8 cellular contexts compared by ENCODE assay signal in the genomic region with DNA sequence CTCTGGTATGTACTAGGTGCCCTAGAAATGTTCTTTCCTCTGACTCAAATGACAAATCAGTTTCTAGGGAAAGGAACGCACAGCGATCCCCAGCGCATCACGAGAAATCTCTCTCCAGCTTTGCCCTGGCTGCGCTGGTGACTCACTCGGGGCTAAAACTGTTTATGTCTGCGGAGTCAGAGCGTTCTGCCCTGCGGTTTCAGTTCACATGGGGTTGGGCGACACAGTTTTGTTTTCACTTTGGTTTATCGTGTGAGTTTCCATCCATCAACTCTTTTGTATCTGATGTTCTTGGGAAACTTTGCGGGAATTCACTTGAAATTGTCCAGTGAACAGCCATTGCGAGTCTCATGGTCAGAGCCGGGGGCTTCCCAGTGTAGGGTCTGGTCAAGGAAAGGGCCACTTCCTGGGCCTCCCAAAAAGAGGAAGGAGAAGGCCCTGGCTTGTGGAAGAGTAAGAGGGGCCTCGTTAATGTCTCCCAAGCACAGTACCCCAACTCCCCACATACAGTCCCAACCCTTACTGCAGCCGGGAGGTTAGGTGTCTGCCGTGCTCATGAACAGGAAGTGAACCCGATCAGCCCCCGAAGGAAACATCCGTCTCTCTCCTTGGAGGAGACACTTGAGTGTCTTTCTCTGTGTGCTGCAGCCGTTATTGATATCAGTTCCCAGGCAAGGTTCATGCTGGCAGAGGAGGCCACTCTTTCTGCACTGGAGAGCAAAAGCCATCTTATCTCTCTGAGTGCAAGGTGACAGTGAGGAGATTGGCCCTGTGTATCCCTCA.
DNase-seq lines count a peak whose midpoint lies in the region; ATAC-seq and TF ChIP-seq lines count a peak whose summit lies in the region.

No MANE protein-coding gene starts in this region.

- peaks cover 20% of the 10 kb centered on the region for H3K4me1 ChIP-seq in CD8-positive, alpha-beta T cell (ENCODE audit: insufficient read depth, low read length)

- H3K9me3 Mint-ChIP-seq in CD8-positive, alpha-beta T cell, result peaks cover 3% of the 10 kb centered on the region
- peaks cover 0 to 12% (median 0%) of the 10 kb centered on the region in 3 donors for H3K9me3 Mint-ChIP-seq in IgD-negative memory B cell

- no peaks in the 10 kb centered on the region for H3K9me3 ChIP-seq in CD8-positive, alpha-beta T cell (ENCODE audit: low read length)

- H3K36me3 Mint-ChIP-seq in CD8-positive, alpha-beta T cell, result no peaks in the 10 kb centered on the region
- H3K36me3 Mint-ChIP-seq in IgD-negative memory B cell, result peaks cover 2% of the 10 kb centered on the region

- peak overlapping the region; percentile 66 for H3K27ac ChIP-seq in CD8-positive, alpha-beta T cell (ENCODE audit: low read depth, low read length)

- no peaks in the 10 kb centered on the region for H3K27me3 Mint-ChIP-seq in CD8-positive, alpha-beta T cell (ENCODE audit: low read depth)
- peaks cover 6% of the 10 kb centered on the region for H3K27me3 Mint-ChIP-seq in IgD-negative memory B cell

- peak overlapping the region; percentile 6 for H3K4me3 ChIP-seq in CD8-positive, alpha-beta T cell (ENCODE audit: low read depth, low read length)

- H3K4me1 Mint-ChIP-seq in CD8-positive, alpha-beta T cell (ENCODE audit: low read depth), result peaks cover 32% of the 10 kb centered on the region
- peaks cover 22 to 27% (median 24%) of the 10 kb centered on the region in 3 donors for H3K4me1 Mint-ChIP-seq in IgD-negative memory B cell

- no peaks in the 10 kb centered on the region for H3K36me3 ChIP-seq in CD8-positive, alpha-beta T cell (ENCODE audit: insufficient read depth, low read length)

- CTCF ChIA-PET in CD8-positive, alpha-beta T cell (lab: Charles Lee), result no interaction called here

- H3K27me3 ChIP-seq in CD8-positive, alpha-beta T cell (ENCODE audit: insufficient read depth, low read length), result no peaks in the 10 kb centered on the region

- H3K4me3 Mint-ChIP-seq in CD8-positive, alpha-beta T cell, result peak overlapping the region; percentile 78
- H3K4me3 Mint-ChIP-seq in IgD-negative memory B cell, result peak overlapping the region; percentile 66 to 91 (median 84)

- intact Hi-C loops in CD8-positive, alpha-beta T cell (cut with DNase I, micrococcal nuclease), result loop anchor here (2.0 to 10.0 kb wide), 4 partner anchors 35 to 1550 kb away; a partner anchor contains a TSS

- ATAC-seq in CD8-positive, alpha-beta T cell, result peak; percentile 93
- ATAC-seq in GM21447 (IDR thresholded peaks at IDR 0.05; ENCODE audit: unreplicated experiment), result peak; percentile 97

- POLR2A ChIA-PET in CD8-positive, alpha-beta T cell (lab: Charles Lee), result interaction anchor here (1.0 to 1.4 kb wide), 2 partner anchors 20 to 26 kb away, joined by 3 to 4 read pairs; no protein-coding TSS in a partner anchor

- no peak for TF ChIP-seq CTCF in CD8-positive, alpha-beta T cell (IDR thresholded peaks at IDR 0.05)

- DNase-seq in CD8-positive, alpha-beta T cell, result peak; percentile 47 to 81 (median 64)
- peak; percentile 41 to 66 for DNase-seq in activated CD8-positive, alpha-beta memory T cell treated with anti-CD3 and anti-CD28 coated beads for 4 hours (ENCODE audit: low read depth in 2 of 2)
- DNase-seq in kidney glomerular epithelial cell (lab: John Stamatoyannopoulos, UW) (peak; percentile 12), amniotic stem cell (lab: John Stamatoyannopoulos, UW) (no peak), NCI-H1417 treated with DMSO at 0.1 percent for 48 hours (lab: John Stamatoyannopoulos, UW) (no peak)
- DNase-seq in stimulated activated CD8-positive, alpha-beta memory T cell treated with anti-CD3 and anti-CD28 coated beads, Interleukin-4, amount 100 ng/mL, for 48 hours, result peak; percentile 82

- peak overlapping the region; percentile 97 for H3K27ac Mint-ChIP-seq in CD8-positive, alpha-beta T cell
- peak overlapping the region; percentile 82 to 97 (median 91) for H3K27ac Mint-ChIP-seq in IgD-negative memory B cell

Comparison
In these comparisons a context has a peak if more than half of its experiments do, and no peak if none do; other contexts are left out.
1. DNase-seq: peak in CD8-positive, alpha-beta T cell (7 of 7), activated CD8-positive, alpha-beta memory T cell treated with anti-CD3 and anti-CD28 coated beads for 4 hours (2 of 2), kidney glomerular epithelial cell (single experiment) and stimulated activated CD8-positive, alpha-beta memory T cell treated with anti-CD3 and anti-CD28 coated beads, Interleukin-4, amount 100 ng/mL, for 48 hours (single experiment); none in amniotic stem cell (single experiment) and NCI-H1417 treated with DMSO at 0.1 percent for 48 hours (single experiment).